16 cellular contexts compared by ENCODE assay signal in genomic region chr1:40786995-40787705, GRCh38. TPM values are rescaled to one million over a fixed set of nuclear protein-coding genes. Genes with fewer than 3 reads are reported as not detected.
A peak's percentile ranks its signal among the peaks of the same experiment; 100 is the strongest.
DNase-seq lines count a peak whose midpoint lies in the region; ATAC-seq, FAIRE-seq and TF ChIP-seq lines count a peak whose summit lies in the region.
"Had no signal": no experiment of that assay in that cellular context is flagged by ENCODE, and none has a peak within 500 bp of the region (broad histone marks: within the 10 kb centered on the region; RNA-seq: fewer than 3 reads in every experiment).

No MANE protein-coding gene starts in this region.

- H3K18ac ChIP-seq in IMR-90 (ENCODE audit: low read depth, low read length) = no peak overlapping the region

- H3K4me1 Mint-ChIP-seq in endodermal cell = peaks cover 13% of the 10 kb centered on the region
- H3K4me1 Mint-ChIP-seq in nephron = peaks cover 26% of the 10 kb centered on the region

- H3K4me3 Mint-ChIP-seq in endodermal cell (no peak overlapping the region), nephron (peak overlapping the region; percentile 4 to 24 (median 15))

- H4K8ac ChIP-seq in IMR-90 (ENCODE audit: low read depth in 2 of 2, low read length in 2 of 2) = no peak overlapping the region

- no CpG with 5 or more reads among the region's 9 CpGs for WGBS in IMR-90 (ENCODE audit: extremely low coverage in 2 of 2, insufficient read length in 1 of 2), 2 experiments
- 89 to 100% methylated on average over 2 to 9 of the region's 9 CpGs for WGBS in endodermal cell (ENCODE audit: insufficient coverage in 1 of 2, insufficient read length in 1 of 2), 2 experiments

- H3K27me3 ChIP-seq in IMR-90 (ENCODE audit: control insufficient read depth, insufficient read depth, low read length) (peaks cover 60% of the 10 kb centered on the region), endodermal cell (ENCODE audit: control insufficient read depth, insufficient read depth, low read length, poor library complexity, severe bottlenecking) (peaks cover 37% of the 10 kb centered on the region), tibial artery (no peaks in the 10 kb centered on the region)

- H2AK5ac ChIP-seq in IMR-90 (ENCODE audit: low read depth, low read length) = no peak overlapping the region

- H3K9me3 Mint-ChIP-seq in endodermal cell = no peaks in the 10 kb centered on the region
- no peaks in the 10 kb centered on the region for H3K9me3 Mint-ChIP-seq in nephron
- H3K9me3 Mint-ChIP-seq: IgD-negative memory B cell had no signal

- no peak overlapping the region for H3K23ac ChIP-seq in IMR-90 (ENCODE audit: low read depth, low read length)

- DNase-seq in IMR-90 (no peak), endodermal cell (no peak), tibial artery (no peak), NCI-H345 (lab: John Stamatoyannopoulos, UW) (no peak), GM19239 (ENCODE audit: insufficient read length, low spot score) (no peak)
- DNase-seq: Caco-2, NCI-H1417, NCI-H187 treated with DMSO at 0.1 percent for 48 hours, NCI-H2171, NCI-H446 treated with DMSO at 0.1 percent for 48 hours, SJCRH30 had no signal

- TF ChIP-seq CTCF in IMR-90 (conservative IDR thresholded peaks at IDR 0.05; ENCODE audit: low read depth, low read length) (no peak), endodermal cell (conservative IDR thresholded peaks at IDR 0.05) (no peak), nephron (IDR thresholded peaks at IDR 0.05; ENCODE audit: unreplicated experiment in 3 of 3) (no peak), tibial artery (IDR thresholded peaks at IDR 0.05) (no peak)

- no peak overlapping the region for H4K5ac ChIP-seq in IMR-90 (ENCODE audit: low read depth, low read length)

- FAIRE-seq in GM19239 (lab: Jason Lieb, UNC) = no peak
- FAIRE-seq: H54 had no signal

- H3K4me3 ChIP-seq in IMR-90 (ENCODE audit: insufficient read depth, low read depth, low read length) (no peak overlapping the region), endodermal cell (ENCODE audit: low read length) (no peak overlapping the region), tibial artery (no peak overlapping the region)
- H3K4me3 ChIP-seq: SJCRH30 had no signal

- BruUV-seq in IMR-90 (replicated peaks; lab: Mats Ljungman, UMichigan) = no TSS peak

- H2BK120ac ChIP-seq in IMR-90 (ENCODE audit: low read depth, low read length) = no peak overlapping the region

- H3K27ac ChIP-seq in IMR-90 (ENCODE audit: insufficient read depth, low read length) (no peak overlapping the region), endodermal cell (ENCODE audit: low read depth, low read length) (no peak overlapping the region), tibial artery (peak overlapping the region; percentile 24 to 85)
- H3K27ac ChIP-seq: RWPE1, SJCRH30 had no signal

- H3K27me3 Mint-ChIP-seq in endodermal cell (ENCODE audit: insufficient read depth) = peaks cover 62% of the 10 kb centered on the region
- H3K27me3 Mint-ChIP-seq in nephron (ENCODE audit: low read depth) = peaks cover 32% of the 10 kb centered on the region

- no peak overlapping the region for H3K4ac ChIP-seq in IMR-90 (ENCODE audit: low read depth, low read length)

- H3K4me2 ChIP-seq in IMR-90 (ENCODE audit: low read depth, low read length) = no peak overlapping the region

- H3K36me3 Mint-ChIP-seq in endodermal cell (ENCODE audit: low read depth) (no peaks in the 10 kb centered on the region), nephron (ENCODE audit: low read depth) (no peaks in the 10 kb centered on the region)
- H3K36me3 Mint-ChIP-seq: IgD-negative memory B cell had no signal

- H3K9me1 ChIP-seq in IMR-90 (ENCODE audit: insufficient read depth, low read length) = no peaks in the 10 kb centered on the region; the same call in 1 of the 2 replicates

- no peak overlapping the region for H3K14ac ChIP-seq in IMR-90 (replicated peaks; ENCODE audit: low read depth, low read length)

- in situ Hi-C loops in IMR-90 (cut with MboI; ENCODE audit: low sequenced_read_pairs) = no loop called here

- no peak overlapping the region for H2AFZ ChIP-seq in IMR-90 (replicated peaks; ENCODE audit: low read length, poor library complexity)

- ATAC-seq in IMR-90 (ENCODE audit: low read depth) = no peak
- ATAC-seq in HG03469 (IDR thresholded peaks at IDR 0.05; ENCODE audit: unreplicated experiment) = no peak

- H3K9me3 ChIP-seq in IMR-90 (ENCODE audit: control insufficient read depth, insufficient read depth, low read length) = no peaks in the 10 kb centered on the region
- H3K9me3 ChIP-seq in endodermal cell (ENCODE audit: control insufficient read depth, low read length) = no peaks in the 10 kb centered on the region
- no peaks in the 10 kb centered on the region for H3K9me3 ChIP-seq in tibial artery
- H3K9me3 ChIP-seq: Caco-2, SJCRH30 had no signal

- H2BK5ac ChIP-seq in IMR-90 (ENCODE audit: low read depth, low read length, poor library complexity, severe bottlenecking) = no peak overlapping the region

- no peaks in the 10 kb centered on the region; the same call in 1 of the 2 replicates for H3K4me1 ChIP-seq in IMR-90 (ENCODE audit: control insufficient read depth, insufficient read depth, low read length)
- H3K4me1 ChIP-seq in endodermal cell (ENCODE audit: control insufficient read depth, insufficient read depth, low read length) = no peaks in the 10 kb centered on the region
- peaks cover 6 to 75% (median 52%) of the 10 kb centered on the region in 4 donors for H3K4me1 ChIP-seq in tibial artery

- dilution Hi-C loops in IMR-90 (cut with HindIII; ENCODE audit: low sequenced_read_pairs, unreplicated experiment) = no loop called here

- H2BK15ac ChIP-seq in IMR-90 (ENCODE audit: low read depth, low read length) = no peak overlapping the region

- H3K27ac Mint-ChIP-seq in endodermal cell (peak overlapping the region; percentile 58), nephron (peak overlapping the region; percentile 22 to 75 (median 66))
- H3K27ac Mint-ChIP-seq: IgD-negative memory B cell had no signal

- H3K79me1 ChIP-seq in IMR-90 (ENCODE audit: low read depth in 1 of 2, low read length in 2 of 2) = no peaks in the 10 kb centered on the region

- no peak overlapping the region for H3K9ac ChIP-seq in IMR-90 (ENCODE audit: low read depth, low read length)
- no peak overlapping the region for H3K9ac ChIP-seq in endodermal cell (ENCODE audit: extremely low read depth, low read length, poor library complexity, severe bottlenecking)

- intact Hi-C loops in IMR-90 (cut with micrococcal nuclease) (loop anchor here (10.0 kb wide), 1 partner anchor 172 kb away; no protein-coding TSS in a partner anchor), tibial artery (cut with DNase I; ENCODE audit: low total_unique reads) (no loop called here)

- CTCF ChIA-PET in IMR-90 (lab: Yijun Ruan, JAX) = no interaction called here

- H3K36me3 ChIP-seq in IMR-90 (ENCODE audit: control insufficient read depth, insufficient read depth, low read length) = no peaks in the 10 kb centered on the region
- H3K36me3 ChIP-seq in endodermal cell (ENCODE audit: control insufficient read depth, insufficient read depth, low read length) = no peaks in the 10 kb centered on the region
- H3K36me3 ChIP-seq in tibial artery = no peaks in the 10 kb centered on the region
- H3K36me3 ChIP-seq: SJCRH30 had no signal

- H2BK20ac ChIP-seq in IMR-90 (ENCODE audit: low read depth, low read length) = no peak overlapping the region

- POLR2A ChIA-PET in IMR-90 (lab: Charles Lee; ENCODE audit: unreplicated experiment) = interaction anchor here (0.5 kb wide), 1 partner anchor 122 kb away, joined by 4 read pairs; the partner anchor contains the start of gene RIMS3

- no peak for TF ChIP-seq RAD21 in IMR-90 (IDR thresholded peaks at IDR 0.05; ENCODE audit: low read length)

- no peak for TF ChIP-seq POLR2A in IMR-90 (IDR thresholded peaks at IDR 0.05; ENCODE audit: low read depth, low read length)

- H4K20me1 ChIP-seq in IMR-90 (ENCODE audit: insufficient read depth, low read length) = no peaks in the 10 kb centered on the region

- no peak overlapping the region for H3K56ac ChIP-seq in IMR-90 (ENCODE audit: extremely low read depth, insufficient read depth, low read length)

- no peak overlapping the region for H4K91ac ChIP-seq in IMR-90 (ENCODE audit: insufficient read depth, low read depth, low read length)

- peak overlapping the region; percentile 37 for H2AK9ac ChIP-seq in IMR-90 (replicated peaks; ENCODE audit: low read depth, low read length, poor library complexity)

TF ChIP-seq in IMR-90, 13 proteins besides CTCF, POLR2A, EP300 and RAD21 (continues in another document):
- TF ChIP-seq USF2 (IDR thresholded peaks at IDR 0.05; ENCODE audit: low read depth, low read length) (no peak), RCOR1 (IDR thresholded peaks at IDR 0.05; ENCODE audit: insufficient replicate concordance, low read length) (no peak), MAFK (IDR thresholded peaks at IDR 0.05; ENCODE audit: low read depth, low read length) (no peak), MAZ (IDR thresholded peaks at IDR 0.05; ENCODE audit: borderline replicate concordance, low read depth, low read length) (no peak), BHLHE40 (IDR thresholded peaks at IDR 0.05; ENCODE audit: low read depth, low read length) (no peak), CHD1 (IDR thresholded peaks at IDR 0.05; ENCODE audit: low read depth, low read length) (no peak), NFE2L2 (IDR thresholded peaks at IDR 0.05; ENCODE audit: low read depth, low read length) (no peak), SMC3 (IDR thresholded peaks at IDR 0.05; ENCODE audit: low read depth, low read length) (no peak), FOS (IDR thresholded peaks at IDR 0.05; ENCODE audit: low read depth, low read length) (no peak), RFX5 (IDR thresholded peaks at IDR 0.05; ENCODE audit: low read depth, low read length) (no peak), MXI1 (IDR thresholded peaks at IDR 0.05; ENCODE audit: borderline replicate concordance, low read depth, low read length) (no peak)

RNA-seq across cellular contexts. Expression of gene KCNQ4, which starts 3.6 kb away (rescaled TPM):
- total RNA-seq in IMR-90 (2012; rRNA removed) (not detected in 2 replicates), endodermal cell (under 1 TPM; 0.22 to 0.88 TPM)
- 0.07 and 0.09 TPM in 2 replicates for polyA plus RNA-seq in IMR-90 (2012; rRNA removed)
- polyA plus RNA-seq in IMR-90 (2012; cell fraction: cytosol; rRNA removed) = 0.01 and 0.04 TPM in 2 replicates
- polyA plus RNA-seq in IMR-90 (2012; cell fraction: nucleus; rRNA removed; ENCODE audit: low replicate concordance) = 0.33 and 0.48 TPM in 2 replicates
- polyA plus RNA-seq in endodermal cell (2013, experiment 1 of 2) = 1.7 TPM
- polyA plus RNA-seq in endodermal cell (2013, experiment 2 of 2) = 1.4 TPM
- polyA plus RNA-seq: IgD-negative memory B cell had no signal

Comparison
In these comparisons a context has a peak if more than half of its experiments do, and no peak if none do; other contexts are left out.
1. H3K27ac ChIP-seq: peak in tibial artery (2 of 2); none in IMR-90 (single experiment) and endodermal cell (single experiment).